In the genomic region with DNA sequence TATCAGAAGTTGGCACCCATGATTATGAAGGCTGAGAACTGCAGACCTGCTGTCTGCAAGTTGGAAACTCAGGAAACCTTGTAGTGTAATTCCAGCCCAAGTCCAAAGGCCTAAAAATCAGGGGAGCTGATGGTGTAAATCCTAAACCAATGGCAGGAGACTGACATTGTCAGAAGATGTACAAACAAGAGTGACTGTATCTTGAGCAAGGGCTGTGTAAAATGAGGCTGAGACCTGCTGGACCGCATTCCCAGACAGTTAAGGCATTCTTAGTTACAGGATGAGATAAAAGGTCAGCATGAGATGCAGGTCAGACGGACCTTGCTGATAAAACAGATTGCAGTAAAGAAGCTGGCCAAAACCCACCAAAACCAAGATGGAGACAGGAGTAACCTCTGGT, we compare ENCODE assay signal across 1 cellular context.
A peak's percentile ranks its signal among the peaks of the same experiment; 100 is the strongest.
TF ChIP-seq lines count a peak whose summit lies in the region.

No MANE protein-coding gene starts in this region.

TF ChIP-seq in Ishikawa, 13 proteins besides CTCF, POLR2A, EP300 and RAD21 (continued from another document):
- TF ChIP-seq YY1 (IDR thresholded peaks at IDR 0.05; ENCODE audit: low read depth) (peak; percentile 48; the same call in 1 of the 2 replicates), TAF1 (IDR thresholded peaks at IDR 0.05; ENCODE audit: low read depth) (no peak)
